1 cellular context compared by ENCODE assay signal in genomic region chr1:38088366-38088765, GRCh38.
TF ChIP-seq lines count a peak whose summit lies in the region.

No MANE protein-coding gene starts in this region.

TF ChIP-seq in SK-N-SH treated with all-trans-retinoic acid at 6 μM for 48 hours, 23 proteins besides CTCF, POLR2A, EP300 and RAD21 (continued from another document):
- TF ChIP-seq CREB5 (CRISPR knock-in tag; IDR thresholded peaks at IDR 0.05; ENCODE audit: low read depth) (no peak), CSDC2 (CRISPR knock-in tag; IDR thresholded peaks at IDR 0.05) (no peak), PPARA (CRISPR knock-in tag; IDR thresholded peaks at IDR 0.05; ENCODE audit: borderline replicate concordance) (no peak), ZC3H10 (CRISPR knock-in tag; IDR thresholded peaks at IDR 0.05) (no peak), CSRNP3 (CRISPR knock-in tag; IDR thresholded peaks at IDR 0.05) (no peak), ZFP3 (CRISPR knock-in tag; IDR thresholded peaks at IDR 0.05) (no peak), RARB (CRISPR knock-in tag; IDR thresholded peaks at IDR 0.05) (no peak), ISL1 (CRISPR knock-in tag; IDR thresholded peaks at IDR 0.05) (no peak), TSHZ2 (CRISPR knock-in tag; IDR thresholded peaks at IDR 0.05) (no peak), TCF4 (CRISPR knock-in tag; IDR thresholded peaks at IDR 0.05; ENCODE audit: borderline replicate concordance) (no peak), ZNF70 (CRISPR knock-in tag; IDR thresholded peaks at IDR 0.05) (no peak), PATZ1 (CRISPR knock-in tag; IDR thresholded peaks at IDR 0.05; ENCODE audit: borderline replicate concordance) (no peak), ESRRG (CRISPR knock-in tag; IDR thresholded peaks at IDR 0.05) (no peak)
